ENCODE assay signal across 11 cellular contexts in the genomic region with DNA sequence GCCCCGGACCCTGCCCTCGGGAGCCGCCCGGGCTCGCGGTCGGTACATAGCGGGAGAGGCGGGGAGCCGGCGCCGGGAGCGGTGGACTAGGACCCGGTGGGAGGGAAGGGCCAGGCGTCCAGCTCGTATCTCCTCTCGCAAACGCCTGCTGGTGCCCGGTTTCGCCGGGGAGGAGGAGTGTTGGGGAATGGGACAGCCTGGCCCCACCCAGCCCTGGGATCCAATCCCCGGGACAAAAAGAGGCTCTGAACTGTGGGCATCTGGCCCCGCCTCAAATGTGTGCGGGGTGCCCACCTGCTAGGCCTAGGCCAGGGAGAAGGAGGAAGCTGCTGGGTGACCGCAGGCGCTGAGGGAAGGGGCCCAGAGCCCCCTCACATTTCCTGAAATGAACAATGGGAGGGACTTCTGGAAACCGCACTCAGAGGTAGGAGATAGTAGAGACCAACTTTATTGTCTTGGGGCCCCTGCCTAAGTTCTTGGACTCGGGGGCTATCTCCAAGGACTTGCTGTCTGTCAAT. TPM values are rescaled to one million over a fixed set of nuclear protein-coding genes. Genes with fewer than 3 reads are reported as not detected.
DNase-seq lines count a peak whose midpoint lies in the region; ATAC-seq lines count a peak whose summit lies in the region.
"Had no signal": no experiment of that assay in that cellular context is flagged by ENCODE, and none has a peak within 500 bp of the region (broad histone marks: within the 10 kb centered on the region; RNA-seq: fewer than 3 reads in every experiment).

A gene with protein sequence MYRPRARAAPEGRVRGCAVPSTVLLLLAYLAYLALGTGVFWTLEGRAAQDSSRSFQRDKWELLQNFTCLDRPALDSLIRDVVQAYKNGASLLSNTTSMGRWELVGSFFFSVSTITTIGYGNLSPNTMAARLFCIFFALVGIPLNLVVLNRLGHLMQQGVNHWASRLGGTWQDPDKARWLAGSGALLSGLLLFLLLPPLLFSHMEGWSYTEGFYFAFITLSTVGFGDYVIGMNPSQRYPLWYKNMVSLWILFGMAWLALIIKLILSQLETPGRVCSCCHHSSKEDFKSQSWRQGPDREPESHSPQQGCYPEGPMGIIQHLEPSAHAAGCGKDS (minus strand): TSS at position 147 of the 518 bp plus-strand sequence. CDS start 99 bp downstream, at position 48.

- H3K9ac ChIP-seq in stomach smooth muscle (ENCODE audit: low read length in 2 of 2): no peak within 1 kb of the TSS

- no peaks in the 10 kb centered on the region for H3K4me1 Mint-ChIP-seq in activated CD4-positive, alpha-beta T cell treated with anti-CD3 and anti-CD28 coated beads, Interleukin-2, amount 10 ng/mL, durations not matched to agents 24 days and 14 days
- H3K4me1 Mint-ChIP-seq in T-helper 17 cell (peaks cover 10% of the 10 kb centered on the region), immature natural killer cell (peaks cover 0 to 12% of the 10 kb centered on the region in 2 donors)

- peaks cover 46% of the 10 kb centered on the region for H3K27me3 Mint-ChIP-seq in activated CD4-positive, alpha-beta T cell treated with anti-CD3 and anti-CD28 coated beads, Interleukin-2, amount 10 ng/mL, durations not matched to agents 24 days and 14 days
- H3K27me3 Mint-ChIP-seq in T-helper 17 cell: peaks cover 57% of the 10 kb centered on the region
- peaks cover 6 to 15% (median 10%) of the 10 kb centered on the region in 3 donors for H3K27me3 Mint-ChIP-seq in immature natural killer cell (ENCODE audit: low read depth in 3 of 3)

- H3K9me3 Mint-ChIP-seq in activated CD4-positive, alpha-beta T cell treated with anti-CD3 and anti-CD28 coated beads, Interleukin-2, amount 10 ng/mL, durations not matched to agents 24 days and 14 days: no peaks in the 10 kb centered on the region
- no peaks in the 10 kb centered on the region for H3K9me3 Mint-ChIP-seq in immature natural killer cell

- peaks cover 30 to 39% of the 10 kb centered on the region in 2 donors for H3K27me3 ChIP-seq in stomach smooth muscle (ENCODE audit: control insufficient read depth in 1 of 2, insufficient read depth in 2 of 2, low read length in 2 of 2)

- H3K36me3 ChIP-seq in stomach smooth muscle (ENCODE audit: control insufficient read depth in 2 of 2, insufficient read depth in 2 of 2, low read length in 2 of 2): no peaks in the 10 kb centered on the region

- peak within 1 kb of the TSS; percentile 12 for H3K4me3 Mint-ChIP-seq in activated CD4-positive, alpha-beta T cell treated with anti-CD3 and anti-CD28 coated beads, Interleukin-2, amount 10 ng/mL, durations not matched to agents 24 days and 14 days
- peak within 1 kb of the TSS; percentile 62 for H3K4me3 Mint-ChIP-seq in T-helper 17 cell
- H3K4me3 Mint-ChIP-seq in immature natural killer cell: peak within 1 kb of the TSS in 3 of 5 donors; percentile 46 to 76 (median 53)

- intact Hi-C loops in activated CD4-positive, alpha-beta T cell treated with anti-CD3 and anti-CD28 coated beads, Interleukin-2, amount 10 ng/mL, durations not matched to agents 24 days and 14 days (cut with micrococcal nuclease): no loop called here

- H3K27ac ChIP-seq in stomach smooth muscle (ENCODE audit: low read length): no peak within 1 kb of the TSS

- no peak within 1 kb of the TSS for H3K27ac Mint-ChIP-seq in activated CD4-positive, alpha-beta T cell treated with anti-CD3 and anti-CD28 coated beads, Interleukin-2, amount 10 ng/mL, durations not matched to agents 24 days and 14 days
- no peak within 1 kb of the TSS for H3K27ac Mint-ChIP-seq in T-helper 17 cell
- no peak within 1 kb of the TSS for H3K27ac Mint-ChIP-seq in immature natural killer cell

- H3K4me3 ChIP-seq in stomach smooth muscle (ENCODE audit: low read length in 2 of 2): peak within 1 kb of the TSS; percentile 7 to 52

- no peaks in the 10 kb centered on the region for H3K36me3 Mint-ChIP-seq in activated CD4-positive, alpha-beta T cell treated with anti-CD3 and anti-CD28 coated beads, Interleukin-2, amount 10 ng/mL, durations not matched to agents 24 days and 14 days (ENCODE audit: low read depth)
- peaks cover 9% of the 10 kb centered on the region for H3K36me3 Mint-ChIP-seq in T-helper 17 cell (ENCODE audit: low read depth)
- no peaks in the 10 kb centered on the region for H3K36me3 Mint-ChIP-seq in immature natural killer cell

- no peaks in the 10 kb centered on the region for H3K9me3 ChIP-seq in T-helper 17 cell (ENCODE audit: control insufficient read depth, low read length, poor library complexity, severe bottlenecking)
- H3K9me3 ChIP-seq in stomach smooth muscle (ENCODE audit: control insufficient read depth in 2 of 2, low read length in 2 of 2): peaks cover 0 to 5% of the 10 kb centered on the region in 2 donors

- ATAC-seq in T-helper 17 cell (no peak), GM21737 (IDR thresholded peaks at IDR 0.05; ENCODE audit: unreplicated experiment) (no peak)

- no peak for DNase-seq in activated CD4-positive, alpha-beta T cell treated with anti-CD3 and anti-CD28 coated beads, Interleukin-2, amount 10 ng/mL, durations not matched to agents 24 days and 14 days
- DNase-seq in activated CD4-positive, alpha-beta T cell treated with anti-CD3 and anti-CD28 coated beads for 48 hours: no peak
- DNase-seq in T-helper 17 cell: no peak
- DNase-seq in immature natural killer cell: no peak
- no peak for DNase-seq in stimulated activated CD4-positive, alpha-beta T cell treated with anti-CD3 and anti-CD28 coated beads, Interleukin-1b, Interleukin-23, amount 100 ng/mL, for 48 hours
- no peak for DNase-seq in NCI-H2196 treated with DMSO at 0.1 percent for 48 hours (lab: John Stamatoyannopoulos, UW; ENCODE audit: unreplicated experiment)
- DNase-seq: NCI-H1092; SHP77 treated with DMSO at 0.1 percent for 48 hours; stimulated activated CD4-positive, alpha-beta T cell treated with anti-CD3 and anti-CD28 coated beads, Interleukin-12 subunit alpha, Interleukin-12 subunit beta, amount 100 ng/mL, for 4 hours had no signal

- peaks cover 14% of the 10 kb centered on the region for H3K4me1 ChIP-seq in stomach smooth muscle (ENCODE audit: control insufficient read depth, insufficient read depth, low read length)

RNA-seq across cellular contexts. Expression of the gene that starts here (rescaled TPM):
- not detected in 2 replicates for total RNA-seq in activated CD4-positive, alpha-beta T cell treated with anti-CD3 and anti-CD28 coated beads, Interleukin-2, amount 10 ng/mL, durations not matched to agents 24 days and 14 days
- total RNA-seq in T-helper 17 cell: under 1 TPM in 1 of 2 donors, not detected in 1; 0.26 TPM
- 1 to 10 TPM in 1 of 3 donors, under 1 TPM in 1, not detected in 1; 0.53 to 1.1 TPM for polyA plus RNA-seq in immature natural killer cell

Comparison
In these comparisons a context has a peak if more than half of its experiments do, and no peak if none do; other contexts are left out.
1. H3K4me3 Mint-ChIP-seq: peak in every context shown above with its lines; median percentile 62 in T-helper 17 cell; 53 in immature natural killer cell; 12 in activated CD4-positive, alpha-beta T cell treated with anti-CD3 and anti-CD28 coated beads, Interleukin-2, amount 10 ng/mL, durations not matched to agents 24 days and 14 days.